In genomic region chr15:41882689-41883483, GRCh38 we compare ENCODE assay signal across 1 cellular context.
TF ChIP-seq lines count a peak whose summit lies in the region.

No MANE protein-coding gene starts in this region.

TF ChIP-seq in SK-N-SH treated with all-trans-retinoic acid at 6 μM for 48 hours, 23 proteins besides CTCF, POLR2A, EP300 and RAD21 (continued from another document):
- no peak for TF ChIP-seq TSHZ2 (CRISPR knock-in tag; IDR thresholded peaks at IDR 0.05)
- TF ChIP-seq RARB (CRISPR knock-in tag; IDR thresholded peaks at IDR 0.05) = no peak
- no peak for TF ChIP-seq TCF4 (CRISPR knock-in tag; IDR thresholded peaks at IDR 0.05; ENCODE audit: borderline replicate concordance)
- no peak for TF ChIP-seq ZNF565 (CRISPR knock-in tag; conservative IDR thresholded peaks at IDR 0.05; ENCODE audit: low read depth)
- TF ChIP-seq SNAI2 (CRISPR knock-in tag; IDR thresholded peaks at IDR 0.05) = no peak
- TF ChIP-seq BACH2 (CRISPR knock-in tag; IDR thresholded peaks at IDR 0.05; ENCODE audit: borderline replicate concordance) = no peak
- TF ChIP-seq ESRRG (CRISPR knock-in tag; IDR thresholded peaks at IDR 0.05) = no peak
